ENCODE assay signal across 20 cellular contexts in the genomic region with DNA sequence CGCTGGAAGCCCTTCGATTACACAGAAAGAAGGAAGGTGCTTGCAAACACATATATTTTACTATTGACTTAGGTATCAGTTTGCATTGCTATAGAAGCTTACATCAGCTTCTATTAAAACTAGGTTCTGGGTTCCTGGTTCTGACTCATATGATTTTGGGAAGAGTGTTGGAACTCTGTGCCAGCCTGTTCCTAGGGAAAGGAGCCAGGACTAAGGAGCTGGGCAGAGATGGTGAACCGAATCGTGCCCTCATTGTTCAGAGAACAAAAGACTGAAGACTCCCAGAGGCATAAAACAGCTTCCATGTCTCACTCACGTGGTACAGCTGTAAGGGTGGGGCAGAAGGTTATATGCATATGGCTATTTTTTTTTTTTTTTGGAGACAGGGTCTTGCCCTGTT.
DNase-seq lines count a peak whose midpoint lies in the region; ATAC-seq and TF ChIP-seq lines count a peak whose summit lies in the region.
"Had no signal": no experiment of that assay in that cellular context is flagged by ENCODE, and none has a peak within 500 bp of the region (broad histone marks: within the 10 kb centered on the region; RNA-seq: fewer than 3 reads in every experiment).

No MANE protein-coding gene starts in this region.

- peak; percentile 41 for ATAC-seq in thoracic aorta (ENCODE audit: insufficient number of reproducible peaks, low FRiP score, low read depth)
- ATAC-seq in stimulated activated naive CD8-positive, alpha-beta T cell treated with anti-CD3 and anti-CD28 coated beads, Interleukin-15, amount 100 ng/mL, for 72 hours, result no peak
- ATAC-seq: HepG2 had no signal

- no peaks in the 10 kb centered on the region for H3K36me3 Mint-ChIP-seq in immature natural killer cell

- peaks cover 21% of the 10 kb centered on the region for H3K27me3 Mint-ChIP-seq in stimulated activated naive CD8-positive, alpha-beta T cell treated with anti-CD3 and anti-CD28 coated beads, Interleukin-15, amount 100 ng/mL, for 72 hours
- peaks cover 0 to 7% (median 5%) of the 10 kb centered on the region in 3 donors for H3K27me3 Mint-ChIP-seq in immature natural killer cell (ENCODE audit: low read depth in 3 of 3)
- H3K27me3 Mint-ChIP-seq: B cell had no signal

- peak overlapping the region in 1 of 2 donors; percentile 54 for H3K27ac ChIP-seq in thoracic aorta
- H3K27ac ChIP-seq: PC-9, SJSA1 had no signal

- H3K4me3 ChIP-seq in fibroblast of the aortic adventitia (ENCODE audit: low read depth, low read length), result no peak overlapping the region
- no peak overlapping the region for H3K4me3 ChIP-seq in thoracic aorta
- H3K4me3 ChIP-seq: PC-9, SJSA1 had no signal

- DNase-seq in NCI-H748 (lab: John Stamatoyannopoulos, UW; ENCODE audit: unreplicated experiment) (peak; percentile 24), NCI-H748 treated with DMSO at 0.1 percent for 48 hours (lab: John Stamatoyannopoulos, UW) (no peak), cerebellar cortex (ENCODE audit: low spot score) (peak; percentile 22), fibroblast of the aortic adventitia (ENCODE audit: low read depth) (peak; percentile 19), thoracic aorta (ENCODE audit: low spot score) (no peak), DMS153 (lab: John Stamatoyannopoulos, UW) (no peak), immature natural killer cell (no peak)
- no peak for DNase-seq in stimulated activated naive CD8-positive, alpha-beta T cell treated with anti-CD3 and anti-CD28 coated beads, Interleukin-15, amount 100 ng/mL, for 72 hours
- DNase-seq: DMS 273 treated with DMSO at 0.1 percent for 48 hours, GDM1, H9, KBM-7, NCI-H1436 treated with DMSO at 0.1 percent for 48 hours, NCI-H2081 treated with DMSO at 0.1 percent for 48 hours, NCI-H510A, NCI-H82, PC-9 had no signal

- H3K4me3 Mint-ChIP-seq in stimulated activated naive CD8-positive, alpha-beta T cell treated with anti-CD3 and anti-CD28 coated beads, Interleukin-15, amount 100 ng/mL, for 72 hours, result no peak overlapping the region
- no peak overlapping the region for H3K4me3 Mint-ChIP-seq in immature natural killer cell
- H3K4me3 Mint-ChIP-seq: B cell, H9 had no signal

- H3K9me3 Mint-ChIP-seq in stimulated activated naive CD8-positive, alpha-beta T cell treated with anti-CD3 and anti-CD28 coated beads, Interleukin-15, amount 100 ng/mL, for 72 hours, result no peaks in the 10 kb centered on the region
- no peaks in the 10 kb centered on the region for H3K9me3 Mint-ChIP-seq in immature natural killer cell
- H3K9me3 Mint-ChIP-seq: H9 had no signal

- H3K4me1 Mint-ChIP-seq in stimulated activated naive CD8-positive, alpha-beta T cell treated with anti-CD3 and anti-CD28 coated beads, Interleukin-15, amount 100 ng/mL, for 72 hours, result no peaks in the 10 kb centered on the region
- no peaks in the 10 kb centered on the region for H3K4me1 Mint-ChIP-seq in immature natural killer cell
- H3K4me1 Mint-ChIP-seq: B cell had no signal

- H3K9me3 ChIP-seq in thoracic aorta, result no peaks in the 10 kb centered on the region
- H3K9me3 ChIP-seq: SJSA1 had no signal

- no peak overlapping the region for H3K27ac Mint-ChIP-seq in stimulated activated naive CD8-positive, alpha-beta T cell treated with anti-CD3 and anti-CD28 coated beads, Interleukin-15, amount 100 ng/mL, for 72 hours
- H3K27ac Mint-ChIP-seq in immature natural killer cell, result no peak overlapping the region
- H3K27ac Mint-ChIP-seq: B cell had no signal

- no peaks in the 10 kb centered on the region for H3K27me3 ChIP-seq in thoracic aorta (replicated peaks; ENCODE audit: insufficient read depth)
- H3K27me3 ChIP-seq: SJSA1 had no signal

- H3K36me3 ChIP-seq in thoracic aorta, result no peaks in the 10 kb centered on the region
- H3K36me3 ChIP-seq: SJSA1 had no signal

- TF ChIP-seq CTCF in fibroblast of the aortic adventitia (IDR thresholded peaks at IDR 0.05; ENCODE audit: insufficient read depth, low read length) (no peak), thoracic aorta (IDR thresholded peaks at IDR 0.05) (no peak)

- H3K4me1 ChIP-seq in thoracic aorta (ENCODE audit: control insufficient read depth in 1 of 2, low read depth in 2 of 2), result peaks cover 8 to 27% of the 10 kb centered on the region in 2 donors

Comparison
In these comparisons a context has a peak if more than half of its experiments do, and no peak if none do; other contexts are left out.
1. DNase-seq: peak in NCI-H748 (single experiment), cerebellar cortex (single experiment) and fibroblast of the aortic adventitia (single experiment); none in NCI-H748 treated with DMSO at 0.1 percent for 48 hours (single experiment), thoracic aorta (single experiment), stimulated activated naive CD8-positive, alpha-beta T cell treated with anti-CD3 and anti-CD28 coated beads, Interleukin-15, amount 100 ng/mL, for 72 hours (0 of 2), DMS153 (single experiment) and immature natural killer cell (0 of 3).